Comparison of ENCODE assay signal across 12 cellular contexts in genomic region chr9:120612218-120612617, GRCh38. TPM values are rescaled to one million over a fixed set of nuclear protein-coding genes. Genes with fewer than 3 reads are reported as not detected.
A peak's percentile ranks its signal among the peaks of the same experiment; 100 is the strongest.
DNase-seq lines count a peak whose midpoint lies in the region; ATAC-seq and TF ChIP-seq lines count a peak whose summit lies in the region.
"Had no signal": no experiment of that assay in that cellular context is flagged by ENCODE, and none has a peak within 500 bp of the region (broad histone marks: within the 10 kb centered on the region; RNA-seq: fewer than 3 reads in every experiment).

No MANE protein-coding gene starts in this region.

- no peak for TF ChIP-seq EP300 in gastroesophageal sphincter (IDR thresholded peaks at IDR 0.05)

- H3K4me3 ChIP-seq in AG04449 (ENCODE audit: low read depth, low read length) (no peak overlapping the region), Panc1 (ENCODE audit: low read depth in 2 of 2, low read length in 2 of 2) (no peak overlapping the region), fibroblast of villous mesenchyme (ENCODE audit: low read depth, low read length) (no peak overlapping the region), gastroesophageal sphincter (no peak overlapping the region)
- H3K4me3 ChIP-seq: mucosa of descending colon had no signal

- no TSS peak for BruUV-seq in Panc1 (replicated peaks; lab: Mats Ljungman, UMichigan)

- H3K27ac Mint-ChIP-seq in T-helper 17 cell, result no peak overlapping the region
- H3K27ac Mint-ChIP-seq: stimulated activated naive B cell treated with anti-CD40 and anti-IgM and Interleukin-4, amounts not matched to agents 10 μg/mL and 1 μg/mL and 100 μg/mL, for 72 hours had no signal

- TF ChIP-seq CTCF in AG04449 (IDR thresholded peaks at IDR 0.05; ENCODE audit: insufficient read depth, low read length, missing control alignments) (peak; percentile 2), GM12874 (IDR thresholded peaks at IDR 0.05; ENCODE audit: insufficient read depth, low read depth, low read length) (peak; percentile 15; the same call in 1 of the 2 replicates), Panc1 (IDR thresholded peaks at IDR 0.05) (peak; percentile 37; the same call in 1 of the 2 replicates), fibroblast of villous mesenchyme (IDR thresholded peaks at IDR 0.05; ENCODE audit: insufficient read depth, low read depth, low read length) (peak; percentile 10), gastroesophageal sphincter (IDR thresholded peaks at IDR 0.05) (no peak)

- H3K4me3 Mint-ChIP-seq in T-helper 17 cell, result no peak overlapping the region
- H3K4me3 Mint-ChIP-seq: stimulated activated naive B cell treated with anti-CD40 and anti-IgM and Interleukin-4, amounts not matched to agents 10 μg/mL and 1 μg/mL and 100 μg/mL, for 72 hours had no signal

- peaks cover 9% of the 10 kb centered on the region for H3K36me3 Mint-ChIP-seq in T-helper 17 cell (ENCODE audit: low read depth)

- CTCF ChIA-PET in AG04449 (lab: Yijun Ruan, JAX) (interaction anchor here (1.4 to 2.5 kb wide), 2 partner anchors 10 to 370 kb away, joined by 4 to 10 read pairs; no protein-coding TSS in a partner anchor), Panc1 (lab: Charles Lee) (interaction anchor here (0.6 kb wide), 1 partner anchor 13 kb away, joined by 7 read pairs; no protein-coding TSS in a partner anchor)

- POLR2A ChIA-PET in AG04449 (lab: Yijun Ruan, JAX) (no interaction called here), Panc1 (lab: Charles Lee) (no interaction called here)

- H3K36me3 ChIP-seq in Panc1 (ENCODE audit: control insufficient read depth, insufficient read depth, low read length) (no peaks in the 10 kb centered on the region), gastroesophageal sphincter (peaks cover 0 to 30% of the 10 kb centered on the region in 2 donors)

- H3K27me3 ChIP-seq in Panc1 (ENCODE audit: control insufficient read depth, insufficient read depth, low read length) (no peaks in the 10 kb centered on the region), gastroesophageal sphincter (no peaks in the 10 kb centered on the region)

- DNase-seq in AG04449 (ENCODE audit: low read depth, low spot score), result no peak
- DNase-seq in Panc1 (ENCODE audit: low read depth, low spot score), result no peak
- no peak for DNase-seq in fibroblast of villous mesenchyme (ENCODE audit: low read depth)
- no peak for DNase-seq in T-helper 17 cell
- DNase-seq in T1000 (lab: John Stamatoyannopoulos, UW), result no peak
- DNase-seq: mucosa of descending colon; NCI-H2171; stimulated activated naive B cell treated with anti-CD40 and anti-IgM and Interleukin-4, amounts not matched to agents 10 μg/mL and 1 μg/mL and 100 μg/mL, for 72 hours had no signal

- TF ChIP-seq POLR2A in gastroesophageal sphincter (IDR thresholded peaks at IDR 0.05), result no peak

- H3K27me3 Mint-ChIP-seq in T-helper 17 cell, result no peaks in the 10 kb centered on the region
- H3K27me3 Mint-ChIP-seq: stimulated activated naive B cell treated with anti-CD40 and anti-IgM and Interleukin-4, amounts not matched to agents 10 μg/mL and 1 μg/mL and 100 μg/mL, for 72 hours had no signal

- in situ Hi-C loops in Panc1 (cut with HindIII; ENCODE audit: low pct_unique_long_range_greater_than_20kb, low sequenced_read_pairs), result no loop called here

- no peak overlapping the region for H3K27ac ChIP-seq in Panc1 (ENCODE audit: low read length)
- H3K27ac ChIP-seq in gastroesophageal sphincter, result no peak overlapping the region
- H3K27ac ChIP-seq: HL-60 had no signal

- 89 to 93% methylated on average over 1 of the region's 1 CpG for WGBS in gastroesophageal sphincter (ENCODE audit: low coverage in 1 of 2), 2 donors

- H3K9me3 ChIP-seq in Panc1 (ENCODE audit: control insufficient read depth, insufficient read depth, low read depth, low read length) (no peaks in the 10 kb centered on the region), gastroesophageal sphincter (no peaks in the 10 kb centered on the region), T-helper 17 cell (ENCODE audit: control insufficient read depth, low read length, poor library complexity, severe bottlenecking) (no peaks in the 10 kb centered on the region)
- H3K9me3 ChIP-seq: mucosa of descending colon had no signal

- no peak for ATAC-seq in Panc1
- ATAC-seq in gastroesophageal sphincter, result no peak
- no peak for ATAC-seq in T-helper 17 cell
- no peak for ATAC-seq in HG02884 (IDR thresholded peaks at IDR 0.05; ENCODE audit: unreplicated experiment)
- ATAC-seq: mucosa of descending colon; stimulated activated naive B cell treated with anti-CD40 and anti-IgM and Interleukin-4, amounts not matched to agents 10 μg/mL and 1 μg/mL and 100 μg/mL, for 72 hours had no signal

- H3K4me1 Mint-ChIP-seq in T-helper 17 cell, result peaks cover 2% of the 10 kb centered on the region
- H3K4me1 Mint-ChIP-seq: stimulated activated naive B cell treated with anti-CD40 and anti-IgM and Interleukin-4, amounts not matched to agents 10 μg/mL and 1 μg/mL and 100 μg/mL, for 72 hours had no signal

- H3K4me1 ChIP-seq in Panc1 (ENCODE audit: control insufficient read depth, insufficient read depth, low read length) (no peaks in the 10 kb centered on the region), gastroesophageal sphincter (no peaks in the 10 kb centered on the region)

- intact Hi-C loops in Panc1 (cut with micrococcal nuclease; ENCODE audit: unreplicated experiment), result no loop called here

RNA-seq across cellular contexts. Expression of gene CDK5RAP2, which starts 32.3 kb away (rescaled TPM):
- total RNA-seq in Panc1 (2021; ENCODE audit: unreplicated experiment) (47.7 TPM), fibroblast of villous mesenchyme (19.0 and 21.2 TPM in 2 replicates), gastroesophageal sphincter (10 to 100 TPM; 41.6 to 77.2 (median 43.2) TPM), T-helper 17 cell (10 to 100 TPM; 59.5 to 68.1 TPM)
- 20.5 TPM for polyA plus RNA-seq in Panc1 (2012; ENCODE audit: insufficient read length)

Comparison
In these comparisons a context has a peak if more than half of its experiments do, and no peak if none do; other contexts are left out.
1. CTCF ChIP-seq: peak in AG04449 (single experiment), GM12874 (single experiment), Panc1 (single experiment) and fibroblast of villous mesenchyme (single experiment); none in gastroesophageal sphincter (0 of 4).